Comparison of ENCODE assay signal across 8 cellular contexts in the genomic region with DNA sequence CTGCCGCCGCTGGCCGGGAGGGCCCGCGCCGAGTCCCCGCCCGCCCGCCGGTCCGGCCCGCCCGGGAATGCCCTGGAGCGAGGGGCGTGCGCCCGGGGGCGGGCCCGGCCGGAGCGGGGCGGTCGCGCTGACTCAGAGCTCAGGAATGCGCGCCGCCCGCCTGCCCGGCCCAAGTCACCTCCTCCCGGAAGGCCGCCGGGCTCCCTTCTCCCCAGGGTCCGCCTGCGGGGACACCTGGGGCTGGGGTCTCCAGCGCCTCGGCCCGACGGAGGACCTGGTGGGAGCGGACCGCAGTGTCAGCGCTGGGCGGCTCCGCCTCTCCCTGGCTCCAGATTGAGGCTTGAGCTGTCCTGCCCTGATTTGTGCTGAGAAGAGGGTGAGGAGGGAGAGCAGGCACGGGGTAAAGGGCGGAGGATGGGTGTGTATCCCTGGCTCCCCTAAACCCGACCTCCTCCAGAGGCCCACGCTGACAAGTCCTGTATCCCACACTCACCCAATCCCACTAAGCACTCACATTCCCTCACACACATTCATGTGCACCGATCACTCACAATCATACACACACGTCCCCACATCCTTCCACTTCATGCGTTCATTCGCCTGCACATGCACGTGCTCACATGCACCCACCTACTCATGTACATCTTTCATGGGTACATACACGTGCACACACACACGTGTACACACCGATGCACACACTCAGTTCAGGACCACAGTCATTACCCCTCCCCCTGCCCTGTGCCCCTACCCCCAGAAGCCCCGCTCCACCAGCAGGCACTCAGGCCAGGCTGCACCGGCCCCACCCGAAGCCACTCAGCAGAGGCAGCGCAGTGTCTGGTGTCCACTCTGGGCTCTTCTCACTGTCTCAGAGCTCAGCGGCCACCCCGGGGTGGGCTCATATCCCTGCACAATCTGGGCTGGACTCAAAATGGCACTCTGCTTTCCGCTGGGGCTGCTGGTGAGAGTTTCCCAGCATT. TPM values are rescaled to one million over a fixed set of nuclear protein-coding genes. Genes with fewer than 3 reads are reported as not detected.
DNase-seq lines count a peak whose midpoint lies in the region; ATAC-seq and TF ChIP-seq lines count a peak whose summit lies in the region.

A gene with protein sequence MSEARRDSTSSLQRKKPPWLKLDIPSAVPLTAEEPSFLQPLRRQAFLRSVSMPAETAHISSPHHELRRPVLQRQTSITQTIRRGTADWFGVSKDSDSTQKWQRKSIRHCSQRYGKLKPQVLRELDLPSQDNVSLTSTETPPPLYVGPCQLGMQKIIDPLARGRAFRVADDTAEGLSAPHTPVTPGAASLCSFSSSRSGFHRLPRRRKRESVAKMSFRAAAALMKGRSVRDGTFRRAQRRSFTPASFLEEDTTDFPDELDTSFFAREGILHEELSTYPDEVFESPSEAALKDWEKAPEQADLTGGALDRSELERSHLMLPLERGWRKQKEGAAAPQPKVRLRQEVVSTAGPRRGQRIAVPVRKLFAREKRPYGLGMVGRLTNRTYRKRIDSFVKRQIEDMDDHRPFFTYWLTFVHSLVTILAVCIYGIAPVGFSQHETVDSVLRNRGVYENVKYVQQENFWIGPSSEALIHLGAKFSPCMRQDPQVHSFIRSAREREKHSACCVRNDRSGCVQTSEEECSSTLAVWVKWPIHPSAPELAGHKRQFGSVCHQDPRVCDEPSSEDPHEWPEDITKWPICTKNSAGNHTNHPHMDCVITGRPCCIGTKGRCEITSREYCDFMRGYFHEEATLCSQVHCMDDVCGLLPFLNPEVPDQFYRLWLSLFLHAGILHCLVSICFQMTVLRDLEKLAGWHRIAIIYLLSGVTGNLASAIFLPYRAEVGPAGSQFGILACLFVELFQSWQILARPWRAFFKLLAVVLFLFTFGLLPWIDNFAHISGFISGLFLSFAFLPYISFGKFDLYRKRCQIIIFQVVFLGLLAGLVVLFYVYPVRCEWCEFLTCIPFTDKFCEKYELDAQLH (minus strand): TSS at position 71 of the 977 bp plus-strand sequence. CDS start 7,616 bp downstream, outside the sequence.

- peak within 1 kb of the TSS; percentile 87 to 97 (median 95) for H3K27ac Mint-ChIP-seq in nephron

- H3K27me3 Mint-ChIP-seq in nephron (ENCODE audit: low read depth), result no peaks in the 10 kb centered on the region

- H3K36me3 Mint-ChIP-seq in nephron (ENCODE audit: low read depth), result no peaks in the 10 kb centered on the region

- H3K4me3 Mint-ChIP-seq in nephron, result peak within 1 kb of the TSS; percentile 85 to 95 (median 91)

- H3K4me1 Mint-ChIP-seq in nephron, result peaks cover 51% of the 10 kb centered on the region

- H3K4me3 ChIP-seq in WI38 (ENCODE audit: low read depth, low read length) (peak within 1 kb of the TSS; percentile 62), fibroblast of villous mesenchyme (ENCODE audit: low read depth, low read length) (peak within 1 kb of the TSS; percentile 84)

- no peaks in the 10 kb centered on the region for H3K9me3 Mint-ChIP-seq in nephron

- peak; percentile 41 for DNase-seq in stimulated activated CD4-positive, alpha-beta T cell treated with anti-CD3 and anti-CD28 coated beads, Interleukin-15, amount 100 ng/mL, for 24 hours
- DNase-seq in stimulated activated CD4-positive, alpha-beta T cell treated with anti-CD3 and anti-CD28 coated beads, Interleukin-1b, Interleukin-23, amount 100 ng/mL, for 48 hours, result no peak
- DNase-seq in fibroblast of villous mesenchyme (ENCODE audit: low read depth) (peak; percentile 62), SKM-1 (lab: John Stamatoyannopoulos, UW; ENCODE audit: unreplicated experiment) (no peak)

- no peak for TF ChIP-seq CTCF in WI38 (IDR thresholded peaks at IDR 0.05; ENCODE audit: low read depth, low read length)
- TF ChIP-seq CTCF in fibroblast of villous mesenchyme (IDR thresholded peaks at IDR 0.05; ENCODE audit: insufficient read depth, low read depth, low read length), result no peak
- no peak for TF ChIP-seq CTCF in nephron (IDR thresholded peaks at IDR 0.05; ENCODE audit: unreplicated experiment in 3 of 3)

- ATAC-seq in GM19328 (IDR thresholded peaks at IDR 0.05; ENCODE audit: unreplicated experiment) (no peak), HG02938 (IDR thresholded peaks at IDR 0.05; ENCODE audit: unreplicated experiment) (no peak)

RNA-seq across cellular contexts. Expression of the gene that starts here (rescaled TPM):
- total RNA-seq in fibroblast of villous mesenchyme, result 32.8 and 37.4 TPM in 2 replicates

Comparison
In these comparisons a context has a peak if more than half of its experiments do, and no peak if none do; other contexts are left out.
1. DNase-seq: peak in stimulated activated CD4-positive, alpha-beta T cell treated with anti-CD3 and anti-CD28 coated beads, Interleukin-15, amount 100 ng/mL, for 24 hours (single experiment) and fibroblast of villous mesenchyme (single experiment); none in stimulated activated CD4-positive, alpha-beta T cell treated with anti-CD3 and anti-CD28 coated beads, Interleukin-1b, Interleukin-23, amount 100 ng/mL, for 48 hours (single experiment) and SKM-1 (single experiment).